Comparison of ENCODE assay signal across 10 cellular contexts in the genomic region with DNA sequence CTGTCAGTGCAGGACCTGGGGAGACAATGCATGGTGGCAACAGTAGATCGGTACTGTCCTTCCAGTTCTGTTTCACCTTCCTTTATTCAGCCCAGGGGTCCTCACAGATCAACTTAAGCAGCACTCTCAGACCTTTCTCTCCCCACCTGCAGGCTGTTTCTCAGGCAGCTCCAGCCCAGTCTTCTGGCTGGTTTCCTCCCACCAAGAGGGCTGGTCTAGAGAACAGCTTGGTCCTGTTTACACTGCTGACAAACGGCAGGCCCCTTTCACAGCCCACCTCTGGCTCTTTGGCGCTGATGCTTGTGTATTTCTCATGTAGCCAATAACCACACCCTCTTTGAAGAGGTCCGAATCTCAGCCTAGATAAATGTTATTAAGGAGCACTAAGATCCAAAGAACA.
DNase-seq lines count a peak whose midpoint lies in the region; ATAC-seq and TF ChIP-seq lines count a peak whose summit lies in the region.
"Had no signal": no experiment of that assay in that cellular context is flagged by ENCODE, and none has a peak within 500 bp of the region (broad histone marks: within the 10 kb centered on the region; RNA-seq: fewer than 3 reads in every experiment).

No MANE protein-coding gene starts in this region.

- intact Hi-C loops in sciatic nerve (cut with DNase I) (no loop called here), dorsolateral prefrontal cortex (cut with DNase I) (no loop called here)

- peaks cover 6 to 19% of the 10 kb centered on the region in 2 donors for H3K9me3 Mint-ChIP-seq in activated naive CD4-positive, alpha-beta T cell treated with anti-CD3 and anti-CD28 coated beads, Interleukin-2, amount 50 U/mL, for 72 hours

- H3K27ac ChIP-seq in dorsolateral prefrontal cortex = no peak overlapping the region
- H3K27ac ChIP-seq: C4-2B had no signal

- peaks cover 12 to 43% of the 10 kb centered on the region in 2 donors for H3K36me3 Mint-ChIP-seq in activated naive CD4-positive, alpha-beta T cell treated with anti-CD3 and anti-CD28 coated beads, Interleukin-2, amount 50 U/mL, for 72 hours

- TF ChIP-seq CTCF in fibroblast of villous mesenchyme (IDR thresholded peaks at IDR 0.05; ENCODE audit: insufficient read depth, low read depth, low read length) = no peak
- no peak for TF ChIP-seq CTCF in dorsolateral prefrontal cortex (IDR thresholded peaks at IDR 0.05 in 54 of 56, conservative IDR thresholded peaks at IDR 0.05 in 2 of 56; ENCODE audit: low read depth in 1 of 56, partially characterized antibody in 56 of 56)

- no peak overlapping the region for H3K4me3 ChIP-seq in fibroblast of villous mesenchyme (ENCODE audit: low read depth, low read length)
- H3K4me3 ChIP-seq in dorsolateral prefrontal cortex = no peak overlapping the region

- H3K27ac Mint-ChIP-seq in activated naive CD4-positive, alpha-beta T cell treated with anti-CD3 and anti-CD28 coated beads, Interleukin-2, amount 50 U/mL, for 72 hours = peak overlapping the region; percentile 72 to 77

- ATAC-seq in activated naive CD4-positive, alpha-beta T cell treated with anti-CD3 and anti-CD28 coated beads, Interleukin-2, amount 50 U/mL, for 72 hours = peak; percentile 26 to 49
- ATAC-seq in sciatic nerve = peak; percentile 70

- no peaks in the 10 kb centered on the region for H3K27me3 ChIP-seq in dorsolateral prefrontal cortex

- DNase-seq in activated naive CD4-positive, alpha-beta T cell treated with anti-CD3 and anti-CD28 coated beads, Interleukin-2, amount 50 U/mL, for 72 hours (ENCODE audit: low spot score in 2 of 2) = no peak
- DNase-seq in activated naive CD4-positive, alpha-beta T cell treated with Interleukin-2 at 50 U/mL for 16 hours = no peak
- DNase-seq in NCI-H748 treated with DMSO at 0.1 percent for 48 hours (lab: John Stamatoyannopoulos, UW) (peak; percentile 65), fibroblast of villous mesenchyme (ENCODE audit: low read depth) (peak; percentile 50), sciatic nerve (ENCODE audit: low spot score) (no peak), NCI-H1105 treated with DMSO at 0.1 percent for 48 hours (lab: John Stamatoyannopoulos, UW) (no peak), middle frontal gyrus (ENCODE audit: extremely low spot score, low spot score) (no peak), dorsolateral prefrontal cortex (no peak)
- DNase-seq: activated CD4-positive, CD25-positive, alpha-beta regulatory T cell had no signal

Comparison
In these comparisons a context has a peak if more than half of its experiments do, and no peak if none do; other contexts are left out.
1. DNase-seq: peak in NCI-H748 treated with DMSO at 0.1 percent for 48 hours (single experiment) and fibroblast of villous mesenchyme (single experiment); none in activated naive CD4-positive, alpha-beta T cell treated with anti-CD3 and anti-CD28 coated beads, Interleukin-2, amount 50 U/mL, for 72 hours (0 of 2), activated naive CD4-positive, alpha-beta T cell treated with Interleukin-2 at 50 U/mL for 16 hours (single experiment), sciatic nerve (single experiment), NCI-H1105 treated with DMSO at 0.1 percent for 48 hours (single experiment), middle frontal gyrus (single experiment) and dorsolateral prefrontal cortex (0 of 10).